In the genomic region with DNA sequence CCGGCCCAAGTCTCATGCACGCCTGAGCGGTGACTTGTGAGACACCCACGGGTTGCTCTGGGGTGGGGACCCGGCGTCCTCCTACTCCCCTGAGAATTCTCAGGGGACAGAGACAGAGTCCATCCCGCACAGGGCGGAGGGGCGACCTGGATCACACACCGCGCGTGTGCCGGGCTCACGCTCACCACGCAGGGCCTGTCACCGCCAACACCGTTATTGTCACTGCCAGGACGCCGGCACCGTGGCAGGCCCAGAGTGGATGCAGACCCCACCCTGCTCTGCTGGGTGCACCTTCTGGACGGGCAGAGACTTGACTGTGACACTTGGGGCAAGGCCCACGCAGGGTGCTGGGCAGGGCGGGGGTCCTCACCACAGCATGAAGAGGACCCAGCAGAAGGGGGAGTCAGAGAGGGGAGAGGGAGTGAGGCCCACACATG, we compare ENCODE assay signal across 14 cellular contexts. TPM values are rescaled to one million over a fixed set of nuclear protein-coding genes. Genes with fewer than 3 reads are reported as not detected.
A peak's percentile ranks its signal among the peaks of the same experiment; 100 is the strongest.
DNase-seq lines count a peak whose midpoint lies in the region; ATAC-seq and TF ChIP-seq lines count a peak whose summit lies in the region.
"Had no signal": no experiment of that assay in that cellular context is flagged by ENCODE, and none has a peak within 500 bp of the region (broad histone marks: within the 10 kb centered on the region; RNA-seq: fewer than 3 reads in every experiment).

No MANE protein-coding gene starts in this region.

- DNase-seq in activated naive CD4-positive, alpha-beta T cell treated with anti-CD3 and anti-CD28 coated beads for 36 hours, result no peak
- no peak for DNase-seq in activated naive CD4-positive, alpha-beta T cell treated with Interleukin-2 at 50 U/mL for 16 hours
- no peak for DNase-seq in WTC11 (ENCODE audit: low spot score)
- DNase-seq in immature natural killer cell, result peak in 1 of 3 donors; percentile 10
- DNase-seq in upper lobe of right lung, result no peak
- no peak for DNase-seq in NCI-H1930 (lab: John Stamatoyannopoulos, UW)
- DNase-seq: brain microvascular endothelial cell, hypothalamus, left colon, NCI-H2081 treated with DMSO at 0.1 percent for 48 hours, NCI-H524 treated with DMSO at 0.1 percent for 48 hours, PC-9 had no signal

- CTCF ChIA-PET in activated naive CD4-positive, alpha-beta T cell treated with anti-CD3 and anti-CD28 coated beads for 36 hours (lab: Charles Lee), result interaction anchor here (0.7 kb wide), 1 partner anchor 27 kb away, joined by 3 read pairs; no protein-coding TSS in a partner anchor
- CTCF ChIA-PET in WTC11 (lab: Charles Lee), result no interaction called here

- H3K4me3 Mint-ChIP-seq in activated naive CD4-positive, alpha-beta T cell treated with anti-CD3 and anti-CD28 coated beads for 36 hours, result peak overlapping the region; percentile 55
- H3K4me3 Mint-ChIP-seq in WTC11 (no peak overlapping the region), immature natural killer cell (peak overlapping the region; percentile 98 to 100 (median 98))

- intact Hi-C loops in activated naive CD4-positive, alpha-beta T cell treated with anti-CD3 and anti-CD28 coated beads for 36 hours (cut with micrococcal nuclease), result loop anchor here (5.0 kb wide), 1 partner anchor 63 kb away; the partner anchor contains the start of gene BTBD2
- intact Hi-C loops in upper lobe of right lung (cut with DNase I), result loop anchor here (10.0 kb wide), 1 partner anchor 165 kb away; no protein-coding TSS in a partner anchor

- H3K36me3 ChIP-seq in upper lobe of right lung, result peaks cover 83% of the 10 kb centered on the region

- peak overlapping the region; percentile 98 for H3K27ac Mint-ChIP-seq in activated naive CD4-positive, alpha-beta T cell treated with anti-CD3 and anti-CD28 coated beads for 36 hours
- H3K27ac Mint-ChIP-seq in WTC11, result peak overlapping the region; percentile 84
- peak overlapping the region; percentile 96 to 100 (median 99) for H3K27ac Mint-ChIP-seq in immature natural killer cell

- H3K9me3 Mint-ChIP-seq in activated naive CD4-positive, alpha-beta T cell treated with anti-CD3 and anti-CD28 coated beads for 36 hours, result no peaks in the 10 kb centered on the region
- H3K9me3 Mint-ChIP-seq in WTC11 (no peaks in the 10 kb centered on the region), immature natural killer cell (peaks cover 0 to 3% (median 0%) of the 10 kb centered on the region in 6 donors)

- peaks cover 22% of the 10 kb centered on the region for H3K4me1 ChIP-seq in upper lobe of right lung

- TF ChIP-seq CTCF in WTC11 (IDR thresholded peaks at IDR 0.05), result no peak
- no peak for TF ChIP-seq CTCF in upper lobe of right lung (IDR thresholded peaks at IDR 0.05)

- H3K27ac ChIP-seq in upper lobe of right lung, result peak overlapping the region; percentile 82
- H3K27ac ChIP-seq: brain microvascular endothelial cell, PC-9 had no signal

- no peak overlapping the region for H3K4me3 ChIP-seq in upper lobe of right lung
- H3K4me3 ChIP-seq: PC-9 had no signal

- no peak for ATAC-seq in WTC11
- no peak for ATAC-seq in upper lobe of right lung
- ATAC-seq in GM19328 (IDR thresholded peaks at IDR 0.05; ENCODE audit: unreplicated experiment), result no peak
- no peak for ATAC-seq in GM18511 (IDR thresholded peaks at IDR 0.05; ENCODE audit: unreplicated experiment)
- ATAC-seq: left colon had no signal

- peaks cover 68% of the 10 kb centered on the region for H3K36me3 Mint-ChIP-seq in activated naive CD4-positive, alpha-beta T cell treated with anti-CD3 and anti-CD28 coated beads for 36 hours (ENCODE audit: low read depth)
- H3K36me3 Mint-ChIP-seq in WTC11 (peaks cover 2% of the 10 kb centered on the region; the same call in 1 of the 2 replicates), immature natural killer cell (peaks cover 0 to 29% (median 4%) of the 10 kb centered on the region in 3 donors)

- no peaks in the 10 kb centered on the region for H3K27me3 ChIP-seq in upper lobe of right lung
- H3K27me3 ChIP-seq: brain microvascular endothelial cell had no signal

- H3K4me1 Mint-ChIP-seq in activated naive CD4-positive, alpha-beta T cell treated with anti-CD3 and anti-CD28 coated beads for 36 hours (ENCODE audit: low read depth), result peaks cover 37% of the 10 kb centered on the region
- no peaks in the 10 kb centered on the region for H3K4me1 Mint-ChIP-seq in WTC11
- peaks cover 56 to 58% of the 10 kb centered on the region in 2 donors for H3K4me1 Mint-ChIP-seq in immature natural killer cell

- H3K27me3 Mint-ChIP-seq in activated naive CD4-positive, alpha-beta T cell treated with anti-CD3 and anti-CD28 coated beads for 36 hours (ENCODE audit: low read depth), result no peaks in the 10 kb centered on the region
- H3K27me3 Mint-ChIP-seq in WTC11 (ENCODE audit: low read depth), result no peaks in the 10 kb centered on the region
- peaks cover 37 to 64% (median 55%) of the 10 kb centered on the region in 3 donors for H3K27me3 Mint-ChIP-seq in immature natural killer cell (ENCODE audit: low read depth in 3 of 3)

- H3K9me3 ChIP-seq in upper lobe of right lung, result no peaks in the 10 kb centered on the region

- POLR2A ChIA-PET in WTC11 (lab: Charles Lee), result no interaction called here

TF ChIP-seq in WTC11, 78 proteins besides CTCF, POLR2A, EP300 and RAD21:
- TF ChIP-seq ATF1 (CRISPR knock-in tag; IDR thresholded peaks at IDR 0.05) (no peak), TP53 (CRISPR knock-in tag; IDR thresholded peaks at IDR 0.05) (no peak), HMGA2 (CRISPR knock-in tag; IDR thresholded peaks at IDR 0.05) (no peak), ZNF416 (CRISPR knock-in tag; IDR thresholded peaks at IDR 0.05) (no peak), ERG (CRISPR knock-in tag; IDR thresholded peaks at IDR 0.05) (no peak), SOX15 (CRISPR knock-in tag; IDR thresholded peaks at IDR 0.05) (no peak), NR3C1 (CRISPR knock-in tag; conservative IDR thresholded peaks at IDR 0.05; ENCODE audit: low read depth) (no peak), GABPB1 (CRISPR knock-in tag; IDR thresholded peaks at IDR 0.05) (no peak), TCF7 (CRISPR knock-in tag; IDR thresholded peaks at IDR 0.05; ENCODE audit: low read depth) (no peak), OVOL2 (CRISPR knock-in tag; IDR thresholded peaks at IDR 0.05; ENCODE audit: borderline replicate concordance) (no peak), JAZF1 (CRISPR knock-in tag; IDR thresholded peaks at IDR 0.05) (no peak)
- TF ChIP-seq, protein P1, sequence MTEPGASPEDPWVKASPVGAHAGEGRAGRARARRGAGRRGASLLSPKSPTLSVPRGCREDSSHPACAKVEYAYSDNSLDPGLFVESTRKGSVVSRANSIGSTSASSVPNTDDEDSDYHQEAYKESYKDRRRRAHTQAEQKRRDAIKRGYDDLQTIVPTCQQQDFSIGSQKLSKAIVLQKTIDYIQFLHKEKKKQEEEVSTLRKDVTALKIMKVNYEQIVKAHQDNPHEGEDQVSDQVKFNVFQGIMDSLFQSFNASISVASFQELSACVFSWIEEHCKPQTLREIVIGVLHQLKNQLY (CRISPR knock-in tag; IDR thresholded peaks at IDR 0.05), result no peak
- TF ChIP-seq, protein P2, sequence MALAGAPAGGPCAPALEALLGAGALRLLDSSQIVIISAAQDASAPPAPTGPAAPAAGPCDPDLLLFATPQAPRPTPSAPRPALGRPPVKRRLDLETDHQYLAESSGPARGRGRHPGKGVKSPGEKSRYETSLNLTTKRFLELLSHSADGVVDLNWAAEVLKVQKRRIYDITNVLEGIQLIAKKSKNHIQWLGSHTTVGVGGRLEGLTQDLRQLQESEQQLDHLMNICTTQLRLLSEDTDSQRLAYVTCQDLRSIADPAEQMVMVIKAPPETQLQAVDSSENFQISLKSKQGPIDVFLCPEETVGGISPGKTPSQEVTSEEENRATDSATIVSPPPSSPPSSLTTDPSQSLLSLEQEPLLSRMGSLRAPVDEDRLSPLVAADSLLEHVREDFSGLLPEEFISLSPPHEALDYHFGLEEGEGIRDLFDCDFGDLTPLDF (CRISPR knock-in tag; IDR thresholded peaks at IDR 0.05), result no peak

RNA-seq across cellular contexts. Expression of gene MOB3A, which starts 16.2 kb away (rescaled TPM):
- 10 to 100 TPM; 43.7 to 44.1 TPM for total RNA-seq in activated naive CD4-positive, alpha-beta T cell treated with anti-CD3 and anti-CD28 coated beads for 36 hours
- total RNA-seq in WTC11 (2021), result 8.1 to 9.8 TPM (median 9.6 TPM) in 3 replicates
- 100 to 1,000 TPM in 1 of 3 donors, 10 to 100 TPM in 2; 39.4 to 160 (median 42.2) TPM for polyA plus RNA-seq in immature natural killer cell
- total RNA-seq in upper lobe of right lung, result 58.8 TPM

RNA-seq across cellular contexts. Expression of gene IZUMO4, which starts 16.8 kb away (rescaled TPM):
- 10 to 100 TPM; 13.1 to 14.2 TPM for total RNA-seq in activated naive CD4-positive, alpha-beta T cell treated with anti-CD3 and anti-CD28 coated beads for 36 hours
- 0.73 to 1.9 TPM (median 1.8 TPM) in 3 replicates for total RNA-seq in WTC11 (2021)
- polyA plus RNA-seq in immature natural killer cell, result under 1 TPM in 1 of 3 donors, not detected in 2; 0.42 TPM
- 6.8 TPM for total RNA-seq in upper lobe of right lung

RNA-seq across cellular contexts. Expression of gene MKNK2, which starts 28.8 kb away (rescaled TPM):
- total RNA-seq in activated naive CD4-positive, alpha-beta T cell treated with anti-CD3 and anti-CD28 coated beads for 36 hours, result 100 to 1,000 TPM; 155 to 157 TPM
- 150 to 165 TPM (median 163 TPM) in 3 replicates for total RNA-seq in WTC11 (2021)
- 10 to 100 TPM; 22.7 to 39.2 (median 23.9) TPM for polyA plus RNA-seq in immature natural killer cell
- 314 TPM for total RNA-seq in upper lobe of right lung
